8 cellular contexts compared by ENCODE assay signal in the genomic region with DNA sequence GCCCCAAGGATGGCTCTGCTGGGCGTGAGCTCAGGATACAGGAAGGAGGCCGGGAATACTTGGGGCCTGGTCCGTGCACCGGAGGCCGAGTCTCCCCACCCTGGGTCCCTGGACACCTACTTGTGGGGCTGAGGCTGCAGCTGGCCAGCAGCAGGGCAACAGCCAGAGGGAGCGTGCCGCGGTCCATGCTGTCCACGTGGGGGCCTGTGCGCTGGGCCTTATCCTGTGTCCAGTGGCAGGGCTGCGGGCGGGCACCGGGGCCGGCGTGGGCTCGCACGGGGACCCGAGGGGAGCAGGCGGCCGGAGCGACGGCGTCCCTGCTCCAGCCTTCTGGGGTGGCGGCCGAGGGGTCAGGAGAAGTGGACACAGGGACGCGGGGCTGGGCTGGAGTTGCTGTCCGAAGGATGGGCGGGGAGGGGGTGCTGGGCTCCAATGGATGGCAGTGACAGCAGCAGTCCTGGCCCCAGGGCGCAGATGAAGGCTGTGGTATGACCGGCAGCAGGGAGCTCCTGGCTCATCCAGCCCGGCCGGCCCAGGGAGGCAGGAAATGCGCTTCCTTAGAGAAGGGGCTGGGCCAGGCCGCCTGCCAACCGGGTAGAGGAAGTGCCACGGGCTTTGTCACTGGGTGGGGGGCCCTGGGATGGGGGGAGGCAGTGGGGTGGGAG. TPM values are rescaled to one million over a fixed set of nuclear protein-coding genes. Genes with fewer than 3 reads are reported as not detected.
A peak's percentile ranks its signal among the peaks of the same experiment; 100 is the strongest.
DNase-seq lines count a peak whose midpoint lies in the region; ATAC-seq and TF ChIP-seq lines count a peak whose summit lies in the region.

ENG (minus strand) TSS at position 490 of the 665 bp plus-strand sequence; CDS start at position 187, 303 bp downstream.

- H2BK12ac ChIP-seq in neuronal stem cell (ENCODE audit: low read length) = peak within 1 kb of the TSS; percentile 41

- H2AFZ ChIP-seq in neuronal stem cell (ENCODE audit: low read length) = peak within 1 kb of the TSS; percentile 75

- H3K4me3 ChIP-seq in fibroblast of villous mesenchyme (ENCODE audit: low read depth, low read length) (peak within 1 kb of the TSS; percentile 75), neuronal stem cell (ENCODE audit: low read length in 2 of 2) (no peak within 1 kb of the TSS)

- peak within 1 kb of the TSS; percentile 77 for H3K23ac ChIP-seq in neuronal stem cell (ENCODE audit: low read depth, low read length, poor library complexity)

- H3K4me1 ChIP-seq in neuronal stem cell (ENCODE audit: control insufficient read depth in 2 of 2, insufficient read depth in 1 of 2, low read depth in 1 of 2, low read length in 2 of 2) = peaks cover 0 to 3% of the 10 kb centered on the region in 2 donors

- H3K4me1 Mint-ChIP-seq in activated CD8-positive, alpha-beta memory T cell treated with anti-CD3 and anti-CD28 coated beads, Interleukin-2, amount 10 ng/mL, durations not matched to agents 7 days and 5 days = peaks cover 27% of the 10 kb centered on the region

- H3K9me3 Mint-ChIP-seq in activated CD8-positive, alpha-beta memory T cell treated with anti-CD3 and anti-CD28 coated beads, Interleukin-2, amount 10 ng/mL, durations not matched to agents 7 days and 5 days (ENCODE audit: low read depth) = peaks cover 6% of the 10 kb centered on the region

- H3K27ac ChIP-seq in neuronal stem cell (replicated peaks; ENCODE audit: low read length) = no peak within 1 kb of the TSS

- no peak within 1 kb of the TSS for H3K4ac ChIP-seq in neuronal stem cell (ENCODE audit: low read length)

- peak within 1 kb of the TSS; percentile 9 for H2BK15ac ChIP-seq in neuronal stem cell (ENCODE audit: low read length)

- peaks cover 0 to 6% of the 10 kb centered on the region in 2 donors for H3K9me3 ChIP-seq in neuronal stem cell (replicated peaks in 1 of 2; ENCODE audit: control insufficient read depth in 2 of 2, insufficient read depth in 1 of 2, low read depth in 1 of 2, low read length in 2 of 2)

- peaks cover 1% of the 10 kb centered on the region for H3K79me1 ChIP-seq in neuronal stem cell (ENCODE audit: low read depth, low read length)

- H2BK5ac ChIP-seq in neuronal stem cell (ENCODE audit: low read length) = no peak within 1 kb of the TSS

- no peak within 1 kb of the TSS for H3K14ac ChIP-seq in neuronal stem cell (ENCODE audit: low read length)

- DNase-seq in stimulated activated CD4-positive, alpha-beta T cell treated with anti-CD3 and anti-CD28 coated beads, Interleukin-12 subunit alpha, Interleukin-12 subunit beta, amount 100 ng/mL, for 4 hours = peak; percentile 24
- DNase-seq in stimulated activated CD4-positive, alpha-beta T cell treated with anti-CD3 and anti-CD28 coated beads, Interleukin-2, amount 100 ng/mL, for 48 hours = no peak
- no peak for DNase-seq in activated CD8-positive, alpha-beta memory T cell treated with anti-CD3 and anti-CD28 coated beads, Interleukin-2, amount 10 ng/mL, durations not matched to agents 7 days and 5 days
- peak; percentile 66 for DNase-seq in fibroblast of villous mesenchyme (ENCODE audit: low read depth)
- DNase-seq in neuronal stem cell (ENCODE audit: low spot score) = no peak

- H3K36me3 ChIP-seq in neuronal stem cell (replicated peaks in 1 of 2; ENCODE audit: control insufficient read depth in 2 of 2, insufficient read depth in 2 of 2, low read length in 2 of 2) = no peaks in the 10 kb centered on the region

- no peaks in the 10 kb centered on the region for H3K27me3 Mint-ChIP-seq in activated CD8-positive, alpha-beta memory T cell treated with anti-CD3 and anti-CD28 coated beads, Interleukin-2, amount 10 ng/mL, durations not matched to agents 7 days and 5 days

- peak within 1 kb of the TSS; percentile 76 for H2AK5ac ChIP-seq in neuronal stem cell (ENCODE audit: low read depth, low read length)

- H4K91ac ChIP-seq in neuronal stem cell (ENCODE audit: low read depth, low read length, poor library complexity) = no peak within 1 kb of the TSS

- ATAC-seq in activated CD8-positive, alpha-beta memory T cell treated with anti-CD3 and anti-CD28 coated beads, Interleukin-2, amount 10 ng/mL, durations not matched to agents 7 days and 5 days = peak; percentile 70
- ATAC-seq in GM19452 (IDR thresholded peaks at IDR 0.05; ENCODE audit: unreplicated experiment) (no peak), HG03432 (IDR thresholded peaks at IDR 0.05; ENCODE audit: unreplicated experiment) (no peak), HG02588 (IDR thresholded peaks at IDR 0.05; ENCODE audit: unreplicated experiment) (no peak)

- no peak within 1 kb of the TSS for H4K8ac ChIP-seq in neuronal stem cell (ENCODE audit: low read depth, low read length)

- WGBS in neuronal stem cell (ENCODE audit: extremely low coverage in 2 of 2, insufficient read length in 2 of 2, insufficient replicate concordance in 1 of 2), 2 donors = no CpG with 5 or more reads among the region's 37 CpGs

- no peaks in the 10 kb centered on the region for H3K27me3 ChIP-seq in neuronal stem cell (ENCODE audit: control insufficient read depth in 3 of 3, insufficient read depth in 3 of 3, low read depth in 1 of 3, low read length in 3 of 3)

- peak within 1 kb of the TSS; percentile 77 for H3K4me3 Mint-ChIP-seq in activated CD8-positive, alpha-beta memory T cell treated with anti-CD3 and anti-CD28 coated beads, Interleukin-2, amount 10 ng/mL, durations not matched to agents 7 days and 5 days

- peak within 1 kb of the TSS; percentile 85 for H3K18ac ChIP-seq in neuronal stem cell (ENCODE audit: low read length)

- no peak for TF ChIP-seq CTCF in fibroblast of villous mesenchyme (IDR thresholded peaks at IDR 0.05; ENCODE audit: insufficient read depth, low read depth, low read length)

- peaks cover 17% of the 10 kb centered on the region for H3K36me3 Mint-ChIP-seq in activated CD8-positive, alpha-beta memory T cell treated with anti-CD3 and anti-CD28 coated beads, Interleukin-2, amount 10 ng/mL, durations not matched to agents 7 days and 5 days

- H2BK120ac ChIP-seq in neuronal stem cell (ENCODE audit: low read depth, low read length) = no peak within 1 kb of the TSS

- no peak within 1 kb of the TSS for H3K4me2 ChIP-seq in neuronal stem cell (ENCODE audit: insufficient read depth, low read length, poor library complexity, severe bottlenecking)

- peak within 1 kb of the TSS; percentile 82 for H3K27ac Mint-ChIP-seq in activated CD8-positive, alpha-beta memory T cell treated with anti-CD3 and anti-CD28 coated beads, Interleukin-2, amount 10 ng/mL, durations not matched to agents 7 days and 5 days

- CTCF ChIA-PET in activated CD8-positive, alpha-beta memory T cell treated with anti-CD3 and anti-CD28 coated beads, Interleukin-2, amount 10 ng/mL, durations not matched to agents 7 days and 5 days (lab: Charles Lee) = interaction anchor here (1.0 to 5.4 kb wide), 8 partner anchors 11 to 119 kb away, joined by 3 to 42 read pairs (median 4); partner anchors contain the start of genes CDK9 and TOR2A

- no peak within 1 kb of the TSS for H3K9ac ChIP-seq in neuronal stem cell (ENCODE audit: low read depth, low read length, poor library complexity)

RNA-seq across cellular contexts. Expression of gene ENG, which starts in this region (rescaled TPM):
- total RNA-seq in activated CD8-positive, alpha-beta memory T cell treated with anti-CD3 and anti-CD28 coated beads, Interleukin-2, amount 10 ng/mL, durations not matched to agents 7 days and 5 days = 10 to 100 TPM; 18.4 to 21.3 TPM
- 25.8 and 30.7 TPM in 2 replicates for total RNA-seq in fibroblast of villous mesenchyme
- polyA plus RNA-seq in neuronal stem cell (2013, experiment 1 of 2) = 0.11 TPM
- 0.10 TPM for polyA plus RNA-seq in neuronal stem cell (2013, experiment 2 of 2)

Comparison
In these comparisons a context has a peak if more than half of its experiments do, and no peak if none do; other contexts are left out.
1. DNase-seq: peak in stimulated activated CD4-positive, alpha-beta T cell treated with anti-CD3 and anti-CD28 coated beads, Interleukin-12 subunit alpha, Interleukin-12 subunit beta, amount 100 ng/mL, for 4 hours (single experiment) and fibroblast of villous mesenchyme (single experiment); none in stimulated activated CD4-positive, alpha-beta T cell treated with anti-CD3 and anti-CD28 coated beads, Interleukin-2, amount 100 ng/mL, for 48 hours (0 of 2), activated CD8-positive, alpha-beta memory T cell treated with anti-CD3 and anti-CD28 coated beads, Interleukin-2, amount 10 ng/mL, durations not matched to agents 7 days and 5 days (single experiment) and neuronal stem cell (single experiment).